Comparison of ENCODE assay signal across 16 cellular contexts in the genomic region with DNA sequence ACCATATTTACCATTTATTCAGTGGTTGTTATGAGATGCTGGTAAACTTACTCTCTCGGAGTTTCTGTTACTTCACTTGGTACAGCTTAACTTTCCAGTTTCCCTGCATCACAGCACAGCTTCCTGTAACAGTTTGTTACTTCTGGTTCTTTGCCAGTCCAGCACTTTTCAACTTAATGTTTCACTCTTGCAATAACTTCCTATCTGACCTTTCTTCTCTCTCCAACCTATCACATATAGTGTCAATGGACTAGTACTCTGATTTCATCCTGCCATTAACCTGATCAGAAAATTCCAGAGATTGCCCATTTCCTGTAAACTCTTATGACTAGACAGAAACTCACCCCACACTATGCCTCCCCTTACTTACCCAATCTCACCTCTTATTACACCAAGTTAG. TPM values are rescaled to one million over a fixed set of nuclear protein-coding genes. Genes with fewer than 3 reads are reported as not detected.
A peak's percentile ranks its signal among the peaks of the same experiment; 100 is the strongest.
DNase-seq lines count a peak whose midpoint lies in the region; ATAC-seq and TF ChIP-seq lines count a peak whose summit lies in the region.
"Had no signal": no experiment of that assay in that cellular context is flagged by ENCODE, and none has a peak within 500 bp of the region (broad histone marks: within the 10 kb centered on the region; RNA-seq: fewer than 3 reads in every experiment).

No MANE protein-coding gene starts in this region.

- TF ChIP-seq POLR2A in IMR-90 (IDR thresholded peaks at IDR 0.05; ENCODE audit: low read depth, low read length) (no peak), adrenal gland (IDR thresholded peaks at IDR 0.05) (no peak)

- no peak overlapping the region for H3K56ac ChIP-seq in IMR-90 (ENCODE audit: extremely low read depth, insufficient read depth, low read length)

- H2AK9ac ChIP-seq in IMR-90 (replicated peaks; ENCODE audit: low read depth, low read length, poor library complexity), result no peak overlapping the region

- no peaks in the 10 kb centered on the region for H3K36me3 ChIP-seq in IMR-90 (ENCODE audit: control insufficient read depth, insufficient read depth, low read length)
- H3K36me3 ChIP-seq in adrenal gland (replicated peaks in 1 of 2), result no peaks in the 10 kb centered on the region
- H3K36me3 ChIP-seq: cardiac muscle cell, esophagus muscularis mucosa, HAP-1, right atrium auricular region had no signal

- no peak overlapping the region for H4K8ac ChIP-seq in IMR-90 (ENCODE audit: low read depth in 2 of 2, low read length in 2 of 2)

- intact Hi-C loops in IMR-90 (cut with micrococcal nuclease), result no loop called here
- intact Hi-C loops in cardiac septum (cut with DNase I), result no loop called here
- intact Hi-C loops in adrenal gland (cut with DNase I), result no loop called here

- no peak overlapping the region for H3K14ac ChIP-seq in IMR-90 (replicated peaks; ENCODE audit: low read depth, low read length)

- H2BK20ac ChIP-seq in IMR-90 (ENCODE audit: low read depth, low read length), result no peak overlapping the region

- H4K5ac ChIP-seq in IMR-90 (ENCODE audit: low read depth, low read length), result no peak overlapping the region

- H3K4me1 ChIP-seq in IMR-90 (ENCODE audit: control insufficient read depth, insufficient read depth, low read length), result no peaks in the 10 kb centered on the region
- H3K4me1 ChIP-seq in adrenal gland (replicated peaks in 1 of 2), result no peaks in the 10 kb centered on the region
- H3K4me1 ChIP-seq: HAP-1, testis had no signal

- no peak overlapping the region for H3K4ac ChIP-seq in IMR-90 (ENCODE audit: low read depth, low read length)

- dilution Hi-C loops in IMR-90 (cut with HindIII; ENCODE audit: low sequenced_read_pairs, unreplicated experiment), result no loop called here

- H2AK5ac ChIP-seq in IMR-90 (ENCODE audit: low read depth, low read length), result no peak overlapping the region

- H3K4me2 ChIP-seq in IMR-90 (ENCODE audit: low read depth, low read length), result no peak overlapping the region

- H3K27me3 ChIP-seq in IMR-90 (ENCODE audit: control insufficient read depth, insufficient read depth, low read length) (peaks cover 4% of the 10 kb centered on the region; the same call in 1 of the 2 replicates), adrenal gland (peaks cover 22% of the 10 kb centered on the region)
- H3K27me3 ChIP-seq: right atrium auricular region, testis had no signal

- TF ChIP-seq CTCF in IMR-90 (conservative IDR thresholded peaks at IDR 0.05; ENCODE audit: low read depth, low read length) (no peak), adrenal gland (IDR thresholded peaks at IDR 0.05) (no peak)

- H3K9me3 ChIP-seq in IMR-90 (ENCODE audit: control insufficient read depth, insufficient read depth, low read length), result no peaks in the 10 kb centered on the region
- H3K9me3 ChIP-seq in adrenal gland (replicated peaks in 1 of 3), result no peaks in the 10 kb centered on the region
- H3K9me3 ChIP-seq: esophagus muscularis mucosa, HAP-1, right atrium auricular region, testis had no signal

- no peak overlapping the region for H2BK120ac ChIP-seq in IMR-90 (ENCODE audit: low read depth, low read length)

- no peak overlapping the region for H4K91ac ChIP-seq in IMR-90 (ENCODE audit: insufficient read depth, low read depth, low read length)

- H3K9ac ChIP-seq in IMR-90 (ENCODE audit: low read depth, low read length), result no peak overlapping the region

- H2AFZ ChIP-seq in IMR-90 (replicated peaks; ENCODE audit: low read length, poor library complexity), result no peak overlapping the region

- WGBS in IMR-90 (ENCODE audit: extremely low coverage in 2 of 2, insufficient read length in 1 of 2), 2 experiments, result no CpG with 5 or more reads among the region's 1 CpG
- 40 to 54% (median 47%) methylated on average over 1 of the region's 1 CpG for WGBS in adrenal gland, 4 donors

- H3K4me3 ChIP-seq in IMR-90 (ENCODE audit: insufficient read depth, low read depth, low read length), result no peak overlapping the region
- H3K4me3 ChIP-seq in adrenal gland, result no peak overlapping the region
- H3K4me3 ChIP-seq: cardiac muscle cell, esophagus muscularis mucosa, HAP-1, right atrium auricular region, testis had no signal

- H3K27ac ChIP-seq in IMR-90 (ENCODE audit: insufficient read depth, low read length), result no peak overlapping the region
- no peak overlapping the region for H3K27ac ChIP-seq in adrenal gland
- H3K27ac ChIP-seq: cardiac muscle cell, esophagus muscularis mucosa, right atrium auricular region, testis had no signal

- H3K79me1 ChIP-seq in IMR-90 (ENCODE audit: low read depth in 1 of 2, low read length in 2 of 2), result peaks cover 5% of the 10 kb centered on the region in 2 experiments; a peak in 2 of 4 replicates

- no TSS peak for BruUV-seq in IMR-90 (replicated peaks; lab: Mats Ljungman, UMichigan)

- CTCF ChIA-PET in IMR-90 (lab: Yijun Ruan, JAX), result no interaction called here

- no peak overlapping the region; the same call in 1 of the 2 replicates for H3K23ac ChIP-seq in IMR-90 (ENCODE audit: low read depth, low read length)

- H4K20me1 ChIP-seq in IMR-90 (ENCODE audit: insufficient read depth, low read length), result no peaks in the 10 kb centered on the region

- ATAC-seq in GM18511 (IDR thresholded peaks at IDR 0.05; ENCODE audit: unreplicated experiment) (peak; percentile 17), GM21576 (IDR thresholded peaks at IDR 0.05; ENCODE audit: unreplicated experiment) (peak; percentile 20), IMR-90 (ENCODE audit: low read depth) (no peak)

- in situ Hi-C loops in IMR-90 (cut with MboI; ENCODE audit: low sequenced_read_pairs), result no loop called here

- no peak overlapping the region for H3K18ac ChIP-seq in IMR-90 (ENCODE audit: low read depth, low read length)

- POLR2A ChIA-PET in IMR-90 (lab: Charles Lee; ENCODE audit: unreplicated experiment), result no interaction called here

- no peak overlapping the region for H2BK5ac ChIP-seq in IMR-90 (ENCODE audit: low read depth, low read length, poor library complexity, severe bottlenecking)

- no peaks in the 10 kb centered on the region for H3K9me1 ChIP-seq in IMR-90 (ENCODE audit: insufficient read depth, low read length)

- peak; percentile 18 for DNase-seq in IMR-90
- DNase-seq in kidney glomerular epithelial cell (lab: John Stamatoyannopoulos, UW), result peak; percentile 4
- DNase-seq in NCI-H748 treated with DMSO at 0.1 percent for 48 hours (lab: John Stamatoyannopoulos, UW), result no peak
- no peak for DNase-seq in cardiac septum (ENCODE audit: low spot score)
- no peak for DNase-seq in stimulated activated naive CD4-positive, alpha-beta T cell treated with Interleukin-2 at 50 U/mL for 16 hours (lab: John Stamatoyannopoulos, UW)
- DNase-seq in adrenal gland, result no peak
- DNase-seq: activated CD4-positive, alpha-beta T cell treated with anti-CD3 and anti-CD28 coated beads for 48 hours; activated effector memory CD4-positive, alpha-beta T cell treated with Interleukin-2 at 50 U/mL for 16 hours; NCI-H524; testis had no signal

- TF ChIP-seq RAD21 in IMR-90 (IDR thresholded peaks at IDR 0.05; ENCODE audit: low read length), result no peak

- no peak overlapping the region for H2BK15ac ChIP-seq in IMR-90 (ENCODE audit: low read depth, low read length)

TF ChIP-seq in IMR-90, 13 proteins besides CTCF, POLR2A, EP300 and RAD21:
- TF ChIP-seq CEBPB (IDR thresholded peaks at IDR 0.05; ENCODE audit: low read depth, low read length), result no peak
- TF ChIP-seq MAZ (IDR thresholded peaks at IDR 0.05; ENCODE audit: borderline replicate concordance, low read depth, low read length), result no peak
- TF ChIP-seq MXI1 (IDR thresholded peaks at IDR 0.05; ENCODE audit: borderline replicate concordance, low read depth, low read length), result no peak
- TF ChIP-seq FOS (IDR thresholded peaks at IDR 0.05; ENCODE audit: low read depth, low read length), result no peak
- TF ChIP-seq SMC3 (IDR thresholded peaks at IDR 0.05; ENCODE audit: low read depth, low read length), result no peak
- TF ChIP-seq, protein P1, sequence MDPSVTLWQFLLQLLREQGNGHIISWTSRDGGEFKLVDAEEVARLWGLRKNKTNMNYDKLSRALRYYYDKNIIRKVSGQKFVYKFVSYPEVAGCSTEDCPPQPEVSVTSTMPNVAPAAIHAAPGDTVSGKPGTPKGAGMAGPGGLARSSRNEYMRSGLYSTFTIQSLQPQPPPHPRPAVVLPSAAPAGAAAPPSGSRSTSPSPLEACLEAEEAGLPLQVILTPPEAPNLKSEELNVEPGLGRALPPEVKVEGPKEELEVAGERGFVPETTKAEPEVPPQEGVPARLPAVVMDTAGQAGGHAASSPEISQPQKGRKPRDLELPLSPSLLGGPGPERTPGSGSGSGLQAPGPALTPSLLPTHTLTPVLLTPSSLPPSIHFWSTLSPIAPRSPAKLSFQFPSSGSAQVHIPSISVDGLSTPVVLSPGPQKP (IDR thresholded peaks at IDR 0.05; ENCODE audit: borderline replicate concordance, low read depth, low read length), result no peak
- TF ChIP-seq BHLHE40 (IDR thresholded peaks at IDR 0.05; ENCODE audit: low read depth, low read length), result no peak
- no peak for TF ChIP-seq CHD1 (IDR thresholded peaks at IDR 0.05; ENCODE audit: low read depth, low read length)
- TF ChIP-seq NFE2L2 (IDR thresholded peaks at IDR 0.05; ENCODE audit: low read depth, low read length), result no peak
- TF ChIP-seq RFX5 (IDR thresholded peaks at IDR 0.05; ENCODE audit: low read depth, low read length), result no peak

RNA-seq across cellular contexts. Expression of gene ATP11B, which starts 3.9 kb away (rescaled TPM):
- total RNA-seq in IMR-90 (2012; rRNA removed) (39.6 and 66.4 TPM in 2 replicates), cardiac septum (40.6 TPM), adrenal gland (10 to 100 TPM; 27.9 to 45.1 (median 35.1) TPM)
- polyA plus RNA-seq in IMR-90 (2012; rRNA removed) (7.8 and 10.0 TPM in 2 replicates), adrenal gland (10 to 100 TPM in 1 of 3 donors, 1 to 10 TPM in 2; 2.9 to 16.0 (median 5.0) TPM)
- polyA plus RNA-seq in IMR-90 (2012; cell fraction: cytosol; rRNA removed), result 2.0 and 2.1 TPM in 2 replicates
- polyA plus RNA-seq in IMR-90 (2012; cell fraction: nucleus; rRNA removed; ENCODE audit: low replicate concordance), result 3.5 and 15.0 TPM in 2 replicates

Comparison
In these comparisons a context has a peak if more than half of its experiments do, and no peak if none do; other contexts are left out.
1. DNase-seq: peak in IMR-90 (single experiment) and kidney glomerular epithelial cell (single experiment); none in NCI-H748 treated with DMSO at 0.1 percent for 48 hours (single experiment), cardiac septum (single experiment), stimulated activated naive CD4-positive, alpha-beta T cell treated with Interleukin-2 at 50 U/mL for 16 hours (single experiment) and adrenal gland (0 of 7).